Comparison of ENCODE assay signal across 16 cellular contexts in the genomic region with DNA sequence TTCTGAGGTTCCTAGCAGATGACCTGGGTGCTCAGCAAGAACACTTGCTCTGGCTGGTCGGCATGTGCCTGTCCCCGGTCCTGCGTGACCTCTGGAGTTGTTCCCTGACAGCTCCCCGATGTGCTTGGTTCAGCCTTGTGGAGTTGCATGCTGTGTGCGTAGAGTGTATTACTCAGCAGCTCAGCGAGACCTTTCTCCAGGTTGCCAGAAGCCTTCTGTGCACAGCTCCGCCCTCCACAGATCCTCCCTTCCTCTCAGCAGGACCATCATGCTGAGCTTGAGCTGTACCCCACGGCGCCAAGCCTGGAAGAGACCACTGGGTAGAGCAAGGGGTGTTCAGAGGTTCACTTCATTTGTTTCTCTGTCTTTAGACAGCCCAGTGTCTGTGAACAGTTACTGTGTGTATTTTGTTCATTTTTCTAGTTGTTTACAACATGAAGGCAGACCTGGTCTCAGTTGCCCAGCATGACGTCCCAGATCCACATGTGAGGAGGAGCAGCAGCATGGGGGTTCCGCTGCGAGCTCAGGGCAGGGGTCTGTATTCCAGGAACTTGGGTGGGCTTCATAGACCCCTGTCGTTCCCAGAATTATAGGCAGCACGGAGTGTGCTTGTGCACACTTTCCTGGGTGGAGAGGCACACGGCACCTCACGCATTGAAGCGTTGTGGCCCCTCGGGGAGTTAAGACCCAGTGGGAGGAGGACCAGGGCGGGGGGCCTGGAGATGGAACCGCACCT.
DNase-seq lines count a peak whose midpoint lies in the region; ATAC-seq and TF ChIP-seq lines count a peak whose summit lies in the region.
"Had no signal": no experiment of that assay in that cellular context is flagged by ENCODE, and none has a peak within 500 bp of the region (broad histone marks: within the 10 kb centered on the region; RNA-seq: fewer than 3 reads in every experiment).

No MANE protein-coding gene starts in this region.

- no peak overlapping the region for H2BK120ac ChIP-seq in mesendoderm (ENCODE audit: low read depth, low read length)

- no peaks in the 10 kb centered on the region for H3K9me2 ChIP-seq in OCI-LY7 (ENCODE audit: insufficient read depth, low read length)

- no peaks in the 10 kb centered on the region for H4K20me1 ChIP-seq in OCI-LY7 (ENCODE audit: insufficient read depth, low read length)

- intact Hi-C loops in OCI-LY7 (cut with micrococcal nuclease; ENCODE audit: unreplicated experiment): no loop called here

- H4K5ac ChIP-seq in mesendoderm (ENCODE audit: low read length): no peak overlapping the region

- H3K79me2 ChIP-seq in mesendoderm (ENCODE audit: control insufficient read depth, insufficient read depth, low read length) (no peaks in the 10 kb centered on the region), OCI-LY7 (ENCODE audit: insufficient read depth, low read depth, low read length) (no peaks in the 10 kb centered on the region)

- POLR2A ChIA-PET in OCI-LY7 (lab: Charles Lee): interaction anchor here (0.9 kb wide), 1 partner anchor 13 kb away, joined by 3 read pairs; no protein-coding TSS in a partner anchor

- H3K4me1 ChIP-seq in mesendoderm (ENCODE audit: control insufficient read depth, low read depth, low read length) (peaks cover 6% of the 10 kb centered on the region), OCI-LY7 (ENCODE audit: insufficient read depth, low read length, poor library complexity, severe bottlenecking) (peaks cover 14% of the 10 kb centered on the region)

- no peak overlapping the region for H2AFZ ChIP-seq in OCI-LY7 (ENCODE audit: low read length)

- H3K27me3 ChIP-seq in mesendoderm (ENCODE audit: insufficient read depth, low read length, poor library complexity): no peaks in the 10 kb centered on the region

- H2BK5ac ChIP-seq in mesendoderm (ENCODE audit: low read length): no peak overlapping the region

- BruUV-seq in OCI-LY7 (replicated peaks; lab: Mats Ljungman, UMichigan): no TSS peak

- H3K36me3 ChIP-seq in mesendoderm (ENCODE audit: control insufficient read depth, insufficient read depth, low read length) (no peaks in the 10 kb centered on the region), OCI-LY7 (ENCODE audit: insufficient read depth, low read length) (no peaks in the 10 kb centered on the region)

- H3K4ac ChIP-seq in mesendoderm (ENCODE audit: low read depth, low read length): no peak overlapping the region

- peak; percentile 28 for DNase-seq in HuH-7 (ENCODE audit: low spot score)
- peak; percentile 42 for DNase-seq in cerebellar cortex (ENCODE audit: low spot score)
- DNase-seq in mesendoderm: peak; percentile 55
- DNase-seq in OCI-LY7 (ENCODE audit: low spot score): no peak
- DNase-seq in activated naive CD4-positive, alpha-beta T cell (lab: John Stamatoyannopoulos, UW): no peak
- DNase-seq in DMS53 (lab: John Stamatoyannopoulos, UW): no peak
- DNase-seq: activated CD4-positive, alpha-beta T cell treated with anti-CD3 and anti-CD28 coated beads, Interleukin-2, amount 50 U/mL, for 48 hours; activated gamma-delta T cell; DMS79 treated with DMSO at 0.1 percent for 48 hours; HFFc6; islet precursor cell; NCI-H1930; T-cell had no signal

- no CpG with 5 or more reads among the region's 20 CpGs for WGBS in mesendoderm (ENCODE audit: extremely low coverage, insufficient coverage, low lambda C conversion rate)

- peak overlapping the region; percentile 44 for H3K56ac ChIP-seq in mesendoderm (ENCODE audit: low read length)

- no peak overlapping the region for H2AK5ac ChIP-seq in mesendoderm (ENCODE audit: low read length)

- H3K4me2 ChIP-seq in mesendoderm (ENCODE audit: low read length) (no peak overlapping the region), OCI-LY7 (ENCODE audit: low read length) (no peak overlapping the region)

- H4K8ac ChIP-seq in mesendoderm (ENCODE audit: low read depth, low read length): no peak overlapping the region

- H3K27ac ChIP-seq in 22Rv1: 0 out of 2 replicates have a peak overlapping the region, but pooled peaks have one; percentile 3
- no peak overlapping the region for H3K27ac ChIP-seq in mesendoderm (ENCODE audit: low read depth, low read length)
- H3K27ac ChIP-seq in OCI-LY7 (ENCODE audit: low read depth, low read length, poor library complexity, severe bottlenecking): no peak overlapping the region
- H3K27ac ChIP-seq: coronary artery had no signal

- H3K23ac ChIP-seq in mesendoderm (ENCODE audit: low read length): no peak overlapping the region

- CTCF ChIA-PET in OCI-LY7 (lab: Charles Lee; ENCODE audit: unreplicated experiment): no interaction called here

- no peak overlapping the region for H2BK15ac ChIP-seq in mesendoderm (replicated peaks; ENCODE audit: low read depth)

- no peak overlapping the region for H3K9ac ChIP-seq in mesendoderm (ENCODE audit: low read length)

- ATAC-seq in HG03469 (IDR thresholded peaks at IDR 0.05; ENCODE audit: unreplicated experiment): no peak
- ATAC-seq: T-cell had no signal

- peaks cover 13% of the 10 kb centered on the region for H3K9me3 ChIP-seq in OCI-LY7 (ENCODE audit: low read length)

- no peaks in the 10 kb centered on the region for H3K79me1 ChIP-seq in mesendoderm (ENCODE audit: low read length)

- H3K4me3 ChIP-seq in mesendoderm (ENCODE audit: low read length) (no peak overlapping the region), OCI-LY7 (ENCODE audit: low read depth, low read length, poor library complexity, severe bottlenecking) (no peak overlapping the region)
- H3K4me3 ChIP-seq: coronary artery had no signal

- TF ChIP-seq CTCF in 22Rv1 (IDR thresholded peaks at IDR 0.05) (no peak), OCI-LY7 (conservative IDR thresholded peaks at IDR 0.05; ENCODE audit: low read length) (no peak)

- no peak overlapping the region for H3K18ac ChIP-seq in mesendoderm (ENCODE audit: low read length)

Comparison
In these comparisons a context has a peak if more than half of its experiments do, and no peak if none do; other contexts are left out.
1. DNase-seq: peak in HuH-7 (single experiment), cerebellar cortex (single experiment) and mesendoderm (single experiment); none in OCI-LY7 (single experiment), activated naive CD4-positive, alpha-beta T cell (0 of 4) and DMS53 (single experiment).